17 cellular contexts compared by ENCODE assay signal in the genomic region with DNA sequence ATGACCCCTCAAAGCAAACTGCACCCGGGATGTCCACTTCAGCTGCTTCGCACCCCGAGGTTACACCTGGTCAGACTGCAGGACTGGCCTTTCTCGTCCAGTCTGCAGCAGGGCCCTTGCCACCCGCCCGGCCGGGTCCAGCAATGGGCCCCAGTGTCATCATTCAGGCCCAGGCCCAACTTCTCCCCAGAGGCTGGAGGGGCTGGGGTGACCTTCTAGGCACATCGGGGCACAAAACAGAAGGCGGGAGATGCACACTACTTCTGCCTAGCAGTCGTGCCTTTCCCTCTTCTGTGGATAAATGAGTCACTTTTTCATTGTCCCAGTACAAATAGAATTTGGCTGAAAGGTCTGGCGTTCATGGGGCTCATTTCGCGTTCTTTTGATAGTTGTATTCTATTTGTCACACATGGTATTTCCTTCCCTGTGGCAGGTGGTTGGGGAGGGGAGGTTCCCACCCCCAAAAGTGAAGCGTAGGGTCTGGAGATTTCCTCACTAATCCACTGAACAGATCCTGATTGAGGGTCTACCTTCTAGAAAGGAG. TPM values are rescaled to one million over a fixed set of nuclear protein-coding genes. Genes with fewer than 3 reads are reported as not detected.
A peak's percentile ranks its signal among the peaks of the same experiment; 100 is the strongest.
DNase-seq lines count a peak whose midpoint lies in the region; TF ChIP-seq lines count a peak whose summit lies in the region.
"Had no signal": no experiment of that assay in that cellular context is flagged by ENCODE, and none has a peak within 500 bp of the region (broad histone marks: within the 10 kb centered on the region; RNA-seq: fewer than 3 reads in every experiment).

No MANE protein-coding gene starts in this region.

- no peaks in the 10 kb centered on the region for H3K27me3 ChIP-seq in suprapubic skin
- H3K27me3 ChIP-seq in BE2C: no peaks in the 10 kb centered on the region

- no peak for TF ChIP-seq EP300 in suprapubic skin (IDR thresholded peaks at IDR 0.05)

- H3K9me3 ChIP-seq in suprapubic skin (no peaks in the 10 kb centered on the region), BE2C (no peaks in the 10 kb centered on the region)

- H3K36me3 Mint-ChIP-seq in activated T-cell treated with anti-CD3 and anti-CD28 coated beads, Interleukin-2, amount 50 U/mL, for 24 hours (ENCODE audit: low read depth): no peaks in the 10 kb centered on the region
- H3K36me3 Mint-ChIP-seq in chondrocyte (ENCODE audit: low read depth) (no peaks in the 10 kb centered on the region), mesothelial cell of epicardium (no peaks in the 10 kb centered on the region)
- H3K36me3 Mint-ChIP-seq: CD4-positive, CD25-positive, alpha-beta regulatory T cell had no signal

- no peaks in the 10 kb centered on the region for H3K27me3 Mint-ChIP-seq in activated T-cell treated with anti-CD3 and anti-CD28 coated beads, Interleukin-2, amount 50 U/mL, for 24 hours
- H3K27me3 Mint-ChIP-seq in chondrocyte (ENCODE audit: low read depth) (peaks cover 11% of the 10 kb centered on the region), mesothelial cell of epicardium (ENCODE audit: low read depth) (no peaks in the 10 kb centered on the region)

- no peak overlapping the region for H3K27ac ChIP-seq in suprapubic skin
- H3K27ac ChIP-seq: GM23248, PC-9 had no signal

- 81% methylated on average over 10 of the region's 14 CpGs for WGBS in suprapubic skin

- H3K4me1 Mint-ChIP-seq in activated T-cell treated with anti-CD3 and anti-CD28 coated beads, Interleukin-2, amount 50 U/mL, for 24 hours (ENCODE audit: low read depth): no peaks in the 10 kb centered on the region
- H3K4me1 Mint-ChIP-seq in chondrocyte (ENCODE audit: low read depth) (no peaks in the 10 kb centered on the region), mesothelial cell of epicardium (peaks cover 70% of the 10 kb centered on the region)
- H3K4me1 Mint-ChIP-seq: CD4-positive, CD25-positive, alpha-beta regulatory T cell had no signal

- no peaks in the 10 kb centered on the region for H3K4me1 ChIP-seq in suprapubic skin
- H3K4me1 ChIP-seq in BE2C: peaks cover 11% of the 10 kb centered on the region

- TF ChIP-seq CTCF in chondrocyte (IDR thresholded peaks at IDR 0.05) (no peak), mesothelial cell of epicardium (IDR thresholded peaks at IDR 0.05; ENCODE audit: unreplicated experiment) (no peak), suprapubic skin (IDR thresholded peaks at IDR 0.05) (no peak), BE2C (IDR thresholded peaks at IDR 0.05; ENCODE audit: low read depth, low read length) (no peak)

- TF ChIP-seq POLR2A in suprapubic skin (IDR thresholded peaks at IDR 0.05): no peak

- H3K4me3 ChIP-seq in suprapubic skin: no peak overlapping the region
- no peak overlapping the region for H3K4me3 ChIP-seq in BE2C (ENCODE audit: low read depth, low read length)
- H3K4me3 ChIP-seq: GM23248, PC-9 had no signal

- peak; percentile 22 for DNase-seq in activated T-cell treated with anti-CD3 and anti-CD28 coated beads, Interleukin-2, amount 50 U/mL, for 24 hours
- no peak for DNase-seq in activated T-cell treated with anti-CD3 and anti-CD28 coated beads for 4 hours
- peak; percentile 61 for DNase-seq in chondrocyte (ENCODE audit: low spot score)
- DNase-seq in mesothelial cell of epicardium (ENCODE audit: low spot score in 2 of 2, unreplicated experiment in 2 of 2): no peak
- DNase-seq in suprapubic skin (ENCODE audit: low spot score in 2 of 2): peak; percentile 42 to 57
- DNase-seq in BE2C: no peak
- no peak for DNase-seq in kidney glomerular epithelial cell (lab: John Stamatoyannopoulos, UW)
- DNase-seq in NCI-H2029 (lab: John Stamatoyannopoulos, UW): no peak
- DNase-seq: AML-193; CD4-positive, CD25-positive, alpha-beta regulatory T cell; DND-41; GDM1; GM23248; KBM-7; NCI-H146; NCI-H345; PC-9 had no signal

- no peak overlapping the region for H3K27ac Mint-ChIP-seq in activated T-cell treated with anti-CD3 and anti-CD28 coated beads, Interleukin-2, amount 50 U/mL, for 24 hours
- H3K27ac Mint-ChIP-seq in chondrocyte (ENCODE audit: unreplicated experiment) (no peak overlapping the region), mesothelial cell of epicardium (peak overlapping the region; percentile 57)
- H3K27ac Mint-ChIP-seq: CD4-positive, CD25-positive, alpha-beta regulatory T cell had no signal

- H3K36me3 ChIP-seq in suprapubic skin: no peaks in the 10 kb centered on the region
- H3K36me3 ChIP-seq in BE2C: no peaks in the 10 kb centered on the region

- no peak overlapping the region for H3K4me3 Mint-ChIP-seq in activated T-cell treated with anti-CD3 and anti-CD28 coated beads, Interleukin-2, amount 50 U/mL, for 24 hours
- H3K4me3 Mint-ChIP-seq in chondrocyte (ENCODE audit: unreplicated experiment) (no peak overlapping the region), mesothelial cell of epicardium (no peak overlapping the region)
- H3K4me3 Mint-ChIP-seq: CD4-positive, CD25-positive, alpha-beta regulatory T cell had no signal

- H3K9me3 Mint-ChIP-seq in activated T-cell treated with anti-CD3 and anti-CD28 coated beads, Interleukin-2, amount 50 U/mL, for 24 hours: no peaks in the 10 kb centered on the region
- H3K9me3 Mint-ChIP-seq in chondrocyte (ENCODE audit: low read depth): no peaks in the 10 kb centered on the region
- no peaks in the 10 kb centered on the region for H3K9me3 Mint-ChIP-seq in mesothelial cell of epicardium
- H3K9me3 Mint-ChIP-seq: CD4-positive, CD25-positive, alpha-beta regulatory T cell had no signal

RNA-seq across cellular contexts. Expression of gene ID2, which starts 56.9 kb away (rescaled TPM):
- 23.1 to 50.5 TPM (median 23.2 TPM) in 3 replicates for total RNA-seq in chondrocyte
- total RNA-seq in mesothelial cell of epicardium: 231 to 240 TPM (median 239 TPM) in 3 replicates
- 100 to 1,000 TPM; 179 to 249 (median 211) TPM for total RNA-seq in suprapubic skin
- polyA plus RNA-seq in BE2C (2012; ENCODE audit: insufficient read depth, insufficient read length, low read depth): 210 TPM

Comparison
In these comparisons a context has a peak if more than half of its experiments do, and no peak if none do; other contexts are left out.
1. DNase-seq: peak in activated T-cell treated with anti-CD3 and anti-CD28 coated beads, Interleukin-2, amount 50 U/mL, for 24 hours (single experiment), chondrocyte (single experiment) and suprapubic skin (2 of 2); none in activated T-cell treated with anti-CD3 and anti-CD28 coated beads for 4 hours (single experiment), mesothelial cell of epicardium (0 of 2), BE2C (single experiment), kidney glomerular epithelial cell (single experiment) and NCI-H2029 (single experiment).